Comparison of ENCODE assay signal across 13 cellular contexts in the genomic region with DNA sequence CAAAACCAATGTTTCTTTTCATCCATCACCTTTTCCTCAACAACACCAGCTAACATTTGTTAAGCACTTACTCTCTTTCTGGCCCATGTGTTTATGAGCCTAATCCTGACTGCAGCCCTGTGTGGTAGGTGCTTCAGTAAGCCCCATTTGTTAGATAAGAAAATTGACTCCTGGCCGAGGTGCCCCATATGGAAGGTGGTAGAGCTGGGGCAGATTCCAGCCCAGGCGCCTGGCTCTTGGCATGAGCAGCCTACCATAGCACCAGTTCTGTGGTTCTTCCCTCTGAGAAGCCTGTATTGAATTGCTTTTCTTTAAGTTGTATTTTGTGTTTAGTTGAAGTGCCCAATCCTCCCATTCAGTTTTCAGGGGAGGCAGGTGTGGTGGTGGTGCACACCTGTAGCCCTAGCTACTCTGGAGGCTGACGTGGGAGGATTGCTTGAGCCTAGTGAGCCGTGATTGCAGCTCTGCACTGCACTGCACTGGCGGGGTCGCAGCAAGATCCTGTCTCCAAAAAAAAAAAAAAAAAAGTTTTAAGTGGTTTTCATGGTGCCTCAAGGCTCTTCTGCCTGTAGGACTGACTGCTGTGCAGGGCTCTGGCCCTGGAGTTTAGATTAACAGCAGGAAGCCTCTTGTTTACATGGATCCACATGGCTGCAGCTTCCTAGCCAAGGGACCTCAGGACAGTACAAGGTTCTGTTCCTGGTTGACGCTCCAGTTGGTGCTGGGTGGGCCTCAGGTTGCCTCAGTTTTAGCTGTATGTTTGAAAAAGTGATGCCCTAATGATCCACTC.
A peak's percentile ranks its signal among the peaks of the same experiment; 100 is the strongest.
DNase-seq lines count a peak whose midpoint lies in the region; ATAC-seq, FAIRE-seq and TF ChIP-seq lines count a peak whose summit lies in the region.
"Had no signal": no experiment of that assay in that cellular context is flagged by ENCODE, and none has a peak within 500 bp of the region (broad histone marks: within the 10 kb centered on the region; RNA-seq: fewer than 3 reads in every experiment).

No MANE protein-coding gene starts in this region.

- peak overlapping the region; percentile 66 for H3K4me3 Mint-ChIP-seq in activated T-cell treated with anti-CD3 and anti-CD28 coated beads, Interleukin-2, amount 50 U/mL, for 4 hours
- H3K4me3 Mint-ChIP-seq in T-cell, result peak overlapping the region in 2 of 3 donors; percentile 25 to 68
- peak overlapping the region; percentile 14 for H3K4me3 Mint-ChIP-seq in stimulated activated naive CD8-positive, alpha-beta T cell treated with anti-CD3 and anti-CD28 coated beads, Interleukin-15, Interleukin-2, amounts not matched to agents 100 ng/mL and 50 ng/mL, for 24 hours
- H3K4me3 Mint-ChIP-seq: activated B cell treated with CpG ODN at 0.5 μM for 24 hours, B cell had no signal

- H2BK20ac ChIP-seq in H1 (ENCODE audit: low read length), result peak overlapping the region; percentile 97

- H3K4me2 ChIP-seq in H1 (ENCODE audit: insufficient read depth in 1 of 2, low read depth in 2 of 2, low read length in 2 of 2) (no peak overlapping the region), SK-N-SH (no peak overlapping the region)

- H3K27me3 ChIP-seq in H1 (replicated peaks in 1 of 4; ENCODE audit: control insufficient read depth in 3 of 4, extremely low read depth in 1 of 4, insufficient read depth in 3 of 4, low read length in 3 of 4), result no peaks in the 10 kb centered on the region
- no peaks in the 10 kb centered on the region for H3K27me3 ChIP-seq in SK-N-SH (ENCODE audit: insufficient read depth)
- H3K27me3 ChIP-seq: tibial nerve had no signal

- peak overlapping the region; percentile 58 for H4K91ac ChIP-seq in H1 (replicated peaks; ENCODE audit: insufficient read length, low read length)

- H2BK120ac ChIP-seq in H1 (replicated peaks; ENCODE audit: low read depth, low read length), result peak overlapping the region; percentile 25

- no peaks in the 10 kb centered on the region for H3F3A ChIP-seq in SK-N-SH (replicated peaks; ENCODE audit: insufficient read depth)

- CTCF ChIA-PET in T-cell (lab: Charles Lee) (interaction anchor here in 1 of 2 donors (0.6 to 1.6 kb wide), 4 partner anchors 71 to 275 kb away, joined by 3 to 7 read pairs (median 5); no protein-coding TSS in a partner anchor), H1 (lab: Charles Lee; ENCODE audit: partially characterized antibody) (interaction anchor here (0.6 to 6.4 kb wide), 11 partner anchors 13 to 310 kb away, joined by 3 to 56 read pairs (median 4); no protein-coding TSS in a partner anchor), SK-N-SH (lab: Yijun Ruan, JAX) (interaction anchor here (1.0 to 7.6 kb wide), 3 partner anchors 113 to 275 kb away, joined by 3 to 41 read pairs (median 4); no protein-coding TSS in a partner anchor)

- no peak overlapping the region for H2AFZ ChIP-seq in H1 (ENCODE audit: low read length)
- no peak overlapping the region for H2AFZ ChIP-seq in SK-N-SH (ENCODE audit: low read depth)

- 81% methylated on average over 7 of the region's 7 CpGs; no CpG with 5 or more reads in 1 of the 2 experiments for WGBS in H1 (ENCODE audit: extremely low coverage in 1 of 2, insufficient coverage in 1 of 2, insufficient read length in 1 of 2, insufficient replicate concordance in 2 of 2, low coverage in 1 of 2, low lambda C conversion rate in 2 of 2, missing lambda C conversion rate in 1 of 2), 2 experiments
- WGBS in SK-N-SH (ENCODE audit: low lambda C conversion rate), result 92% methylated on average over 6 of the region's 7 CpGs

- TF ChIP-seq RAD21 in H1 (IDR thresholded peaks at IDR 0.05 in 1 of 2, conservative IDR thresholded peaks at IDR 0.05 in 1 of 2; ENCODE audit: low read depth in 2 of 2, low read length in 2 of 2), result no peak
- TF ChIP-seq RAD21 in SK-N-SH (IDR thresholded peaks at IDR 0.05; ENCODE audit: low read length), result no peak

- peak overlapping the region in 1 of 4 experiments; percentile 42; a peak in 1 of 7 replicates for H3K9ac ChIP-seq in H1 (replicated peaks in 1 of 4; ENCODE audit: extremely low read depth in 1 of 4, low read depth in 3 of 4, low read length in 3 of 4)
- H3K9ac ChIP-seq in SK-N-SH, result no peak overlapping the region

- ATAC-seq in activated T-cell treated with anti-CD3 and anti-CD28 coated beads, Interleukin-2, amount 50 U/mL, for 4 hours, result no peak
- ATAC-seq in T-cell (replicated peaks in 1 of 4) (peak; percentile 9 to 23 (median 15)), HG02870 (IDR thresholded peaks at IDR 0.05; ENCODE audit: unreplicated experiment) (no peak)

- H2AK5ac ChIP-seq in H1 (ENCODE audit: low read depth, low read length), result peak overlapping the region; percentile 90; the same call in 1 of the 2 replicates

- H3K4me3 ChIP-seq in H1 (ENCODE audit: extremely low read depth in 1 of 4, insufficient read depth in 2 of 4, low read depth in 3 of 4, low read length in 4 of 4) (no peak overlapping the region), SK-N-SH (ENCODE audit: low read depth in 2 of 2, low read length in 1 of 2) (no peak overlapping the region)
- H3K4me3 ChIP-seq: prostate gland, tibial nerve had no signal

- no peak for DNase-seq in activated T-cell treated with anti-CD3 and anti-CD28 coated beads, Interleukin-2, amount 50 U/mL, for 4 hours
- no peak for DNase-seq in activated T-cell treated with anti-CD3 and anti-CD28 coated beads, Interleukin-2, amount 50 U/mL, for 48 hours
- DNase-seq in T-cell (no peak), H1 (ENCODE audit: low read depth in 1 of 2, low spot score in 2 of 2) (peak in 1 of 2 experiments; percentile 42), SK-N-SH (no peak), anterior cingulate cortex (lab: John Stamatoyannopoulos, UW) (no peak)
- DNase-seq: activated B cell treated with CpG ODN at 0.5 μM for 24 hours had no signal

- H2BK5ac ChIP-seq in H1 (ENCODE audit: low read depth, low read length), result peak overlapping the region; percentile 76; the same call in 1 of the 2 replicates

- no peaks in the 10 kb centered on the region for H4K20me1 ChIP-seq in H1 (replicated peaks in 1 of 2; ENCODE audit: control insufficient read depth in 1 of 2, insufficient read depth in 2 of 2, low read length in 2 of 2)
- no peaks in the 10 kb centered on the region for H4K20me1 ChIP-seq in SK-N-SH (ENCODE audit: insufficient read depth)

- FAIRE-seq in H1 (lab: Jason Lieb, UNC), result no peak

- no peak overlapping the region for H4K5ac ChIP-seq in H1 (ENCODE audit: insufficient read length, low read depth, low read length)

- H3K9me3 ChIP-seq in H1 (ENCODE audit: insufficient read depth in 2 of 2, low read depth in 1 of 2, low read length in 1 of 2), result no peaks in the 10 kb centered on the region
- H3K9me3 ChIP-seq in SK-N-SH, result no peaks in the 10 kb centered on the region
- H3K9me3 ChIP-seq: prostate gland, tibial nerve had no signal

- H3K9me3 Mint-ChIP-seq in activated T-cell treated with anti-CD3 and anti-CD28 coated beads, Interleukin-2, amount 50 U/mL, for 4 hours, result no peaks in the 10 kb centered on the region
- no peaks in the 10 kb centered on the region for H3K9me3 Mint-ChIP-seq in T-cell
- H3K9me3 Mint-ChIP-seq in stimulated activated naive CD8-positive, alpha-beta T cell treated with anti-CD3 and anti-CD28 coated beads, Interleukin-15, Interleukin-2, amounts not matched to agents 100 ng/mL and 50 ng/mL, for 24 hours, result no peaks in the 10 kb centered on the region
- H3K9me3 Mint-ChIP-seq: activated B cell treated with CpG ODN at 0.5 μM for 24 hours had no signal

- peak overlapping the region; percentile 81 for H2BK12ac ChIP-seq in H1 (ENCODE audit: low read depth, low read length)

- H4K8ac ChIP-seq in H1 (ENCODE audit: extremely low read depth, insufficient read depth, low read length), result no peak overlapping the region; the same call in 1 of the 2 replicates

- no peak overlapping the region for H3K23ac ChIP-seq in H1 (ENCODE audit: insufficient read length)

- H3K27ac Mint-ChIP-seq in T-cell, result peak overlapping the region; percentile 81 to 89
- peak overlapping the region; percentile 83 for H3K27ac Mint-ChIP-seq in stimulated activated naive CD8-positive, alpha-beta T cell treated with anti-CD3 and anti-CD28 coated beads, Interleukin-15, Interleukin-2, amounts not matched to agents 100 ng/mL and 50 ng/mL, for 24 hours
- H3K27ac Mint-ChIP-seq: activated B cell treated with CpG ODN at 0.5 μM for 24 hours, B cell had no signal

- no peak overlapping the region for H3K4ac ChIP-seq in H1 (replicated peaks; ENCODE audit: insufficient read length, low read depth, low read length)

- H3K36me3 ChIP-seq in H1 (ENCODE audit: control insufficient read depth in 2 of 4, insufficient read depth in 4 of 4, low read length in 3 of 4), result no peaks in the 10 kb centered on the region
- no peaks in the 10 kb centered on the region for H3K36me3 ChIP-seq in SK-N-SH (replicated peaks in 1 of 2; ENCODE audit: control insufficient read depth in 1 of 2, insufficient read depth in 2 of 2, low read length in 1 of 2)
- H3K36me3 ChIP-seq: prostate gland, tibial nerve had no signal

- no peaks in the 10 kb centered on the region for H3K36me3 Mint-ChIP-seq in activated T-cell treated with anti-CD3 and anti-CD28 coated beads, Interleukin-2, amount 50 U/mL, for 4 hours (ENCODE audit: insufficient read depth)
- H3K36me3 Mint-ChIP-seq in T-cell, result no peaks in the 10 kb centered on the region
- H3K36me3 Mint-ChIP-seq in stimulated activated naive CD8-positive, alpha-beta T cell treated with anti-CD3 and anti-CD28 coated beads, Interleukin-15, Interleukin-2, amounts not matched to agents 100 ng/mL and 50 ng/mL, for 24 hours (ENCODE audit: low read depth), result no peaks in the 10 kb centered on the region

- no peak overlapping the region for H3K14ac ChIP-seq in H1 (ENCODE audit: insufficient read length)

- TF ChIP-seq EP300 in H1 (IDR thresholded peaks at IDR 0.05; ENCODE audit: borderline replicate concordance in 1 of 2, low read depth in 2 of 2, low read length in 2 of 2) (no peak), SK-N-SH (IDR thresholded peaks at IDR 0.05; ENCODE audit: borderline replicate concordance in 1 of 2, low read depth in 1 of 2, low read length in 1 of 2) (no peak)

- peaks cover 43% of the 10 kb centered on the region for H3K4me1 Mint-ChIP-seq in activated T-cell treated with anti-CD3 and anti-CD28 coated beads, Interleukin-2, amount 50 U/mL, for 4 hours (ENCODE audit: low read depth)
- peaks cover 35 to 46% (median 45%) of the 10 kb centered on the region in 3 donors for H3K4me1 Mint-ChIP-seq in T-cell
- peaks cover 56% of the 10 kb centered on the region for H3K4me1 Mint-ChIP-seq in stimulated activated naive CD8-positive, alpha-beta T cell treated with anti-CD3 and anti-CD28 coated beads, Interleukin-15, Interleukin-2, amounts not matched to agents 100 ng/mL and 50 ng/mL, for 24 hours (ENCODE audit: low read depth)

- 0 out of 2 replicates have a peak overlapping the region, but pooled peaks have one; percentile 27 for H3K18ac ChIP-seq in H1 (ENCODE audit: extremely low read depth, low read length)

- peaks cover 11 to 28% (median 18%) of the 10 kb centered on the region in 4 experiments for H3K4me1 ChIP-seq in H1 (replicated peaks in 1 of 4; ENCODE audit: control insufficient read depth in 3 of 4, insufficient read depth in 4 of 4, low read length in 3 of 4)
- peaks cover 4 to 30% of the 10 kb centered on the region in 2 experiments; a peak in 1 of 4 replicates for H3K4me1 ChIP-seq in SK-N-SH (ENCODE audit: control insufficient read depth in 1 of 2, insufficient read depth in 2 of 2, low read depth in 1 of 2, low read length in 1 of 2)
- H3K4me1 ChIP-seq: prostate gland had no signal

- H3K79me2 ChIP-seq in H1 (ENCODE audit: control insufficient read depth in 1 of 2, insufficient read depth in 2 of 2, low read length in 2 of 2) (no peaks in the 10 kb centered on the region), SK-N-SH (ENCODE audit: insufficient read depth) (no peaks in the 10 kb centered on the region)

- no peak overlapping the region for H3K56ac ChIP-seq in H1 (replicated peaks; ENCODE audit: insufficient read length, low read depth, low read length)

- H3K9me2 ChIP-seq in SK-N-SH, result no peaks in the 10 kb centered on the region

- POLR2A ChIA-PET in T-cell (lab: Charles Lee), result no interaction called here
- POLR2A ChIA-PET in H1 (lab: Charles Lee; ENCODE audit: partially characterized antibody), result interaction anchor here (1.0 to 1.9 kb wide), 3 partner anchors 13 to 125 kb away, joined by 3 to 10 read pairs (median 4); no protein-coding TSS in a partner anchor
- POLR2A ChIA-PET in SK-N-SH (lab: Yijun Ruan, JAX), result no interaction called here

- H3K79me1 ChIP-seq in H1 (ENCODE audit: low read depth, low read length), result no peaks in the 10 kb centered on the region

- no peaks in the 10 kb centered on the region for H3K27me3 Mint-ChIP-seq in activated T-cell treated with anti-CD3 and anti-CD28 coated beads, Interleukin-2, amount 50 U/mL, for 4 hours (ENCODE audit: low read depth)
- no peaks in the 10 kb centered on the region for H3K27me3 Mint-ChIP-seq in T-cell
- peaks cover 3% of the 10 kb centered on the region for H3K27me3 Mint-ChIP-seq in stimulated activated naive CD8-positive, alpha-beta T cell treated with anti-CD3 and anti-CD28 coated beads, Interleukin-15, Interleukin-2, amounts not matched to agents 100 ng/mL and 50 ng/mL, for 24 hours

- 0 out of 2 replicates have a peak overlapping the region, but pooled peaks have one; percentile 49 for H2BK15ac ChIP-seq in H1 (ENCODE audit: low read length)

- TF ChIP-seq CTCF in H1 (IDR thresholded peaks at IDR 0.05; ENCODE audit: control extremely low read depth in 1 of 3, insufficient read depth in 1 of 3, low read depth in 1 of 3, low read length in 3 of 3) (no peak), SK-N-SH (IDR thresholded peaks at IDR 0.05) (no peak)

- peaks cover 7% of the 10 kb centered on the region for H3K23me2 ChIP-seq in H1 (ENCODE audit: low read depth, low read length)

- H3K27ac ChIP-seq in H1 (ENCODE audit: low read depth, low read length) (no peak overlapping the region), SK-N-SH (ENCODE audit: low read depth in 2 of 2, low read length in 1 of 2) (no peak overlapping the region)
- H3K27ac ChIP-seq: prostate gland, RWPE1 had no signal

- no peak for TF ChIP-seq POLR2A in H1 (IDR thresholded peaks at IDR 0.05; ENCODE audit: control extremely low read depth in 1 of 2, low read depth in 2 of 2, low read length in 2 of 2)

Comparison
In these comparisons a context has a peak if more than half of its experiments do, and no peak if none do; other contexts are left out.
1. ATAC-seq: peak in T-cell (4 of 4); none in activated T-cell treated with anti-CD3 and anti-CD28 coated beads, Interleukin-2, amount 50 U/mL, for 4 hours (0 of 2) and HG02870 (single experiment).
2. H3K4me3 Mint-ChIP-seq: peak in every context shown above with its lines; median percentile 66 in activated T-cell treated with anti-CD3 and anti-CD28 coated beads, Interleukin-2, amount 50 U/mL, for 4 hours; 46 in T-cell; 14 in stimulated activated naive CD8-positive, alpha-beta T cell treated with anti-CD3 and anti-CD28 coated beads, Interleukin-15, Interleukin-2, amounts not matched to agents 100 ng/mL and 50 ng/mL, for 24 hours.